Comparison of ENCODE assay signal across 12 cellular contexts in genomic region chr7:155455776-155456516, GRCh38. TPM values are rescaled to one million over a fixed set of nuclear protein-coding genes. Genes with fewer than 3 reads are reported as not detected.
A peak's percentile ranks its signal among the peaks of the same experiment; 100 is the strongest.
DNase-seq lines count a peak whose midpoint lies in the region; ATAC-seq and TF ChIP-seq lines count a peak whose summit lies in the region.
"Had no signal": no experiment of that assay in that cellular context is flagged by ENCODE, and none has a peak within 500 bp of the region (broad histone marks: within the 10 kb centered on the region; RNA-seq: fewer than 3 reads in every experiment).

No MANE protein-coding gene starts in this region.

- peak overlapping the region; percentile 76 for H3K18ac ChIP-seq in neuronal stem cell (ENCODE audit: low read length)

- no peak overlapping the region for H3K4ac ChIP-seq in neuronal stem cell (ENCODE audit: low read length)

- H3K36me3 Mint-ChIP-seq in Calu3 (ENCODE audit: insufficient read depth, unreplicated experiment) = peaks cover 40% of the 10 kb centered on the region
- H3K36me3 Mint-ChIP-seq in brain = no peaks in the 10 kb centered on the region

- H3K4me2 ChIP-seq in HCT116 (ENCODE audit: low read length) (peak overlapping the region; percentile 92), neuronal stem cell (ENCODE audit: insufficient read depth, low read length, poor library complexity, severe bottlenecking) (no peak overlapping the region)

- H3K27ac ChIP-seq in HCT116 (ENCODE audit: low read depth, low read length) (no peak overlapping the region), neuronal stem cell (replicated peaks; ENCODE audit: low read length) (no peak overlapping the region), testis (no peak overlapping the region)

- H3K4me3 Mint-ChIP-seq in Calu3 (ENCODE audit: low read depth, unreplicated experiment) = peak overlapping the region; percentile 86
- H3K4me3 Mint-ChIP-seq in brain = peak overlapping the region; percentile 85 to 88 (median 86)

- intact Hi-C loops in Calu3 (cut with micrococcal nuclease; ENCODE audit: unreplicated experiment) = no loop called here
- intact Hi-C loops in HCT116 (cut with micrococcal nuclease) = no loop called here
- intact Hi-C loops in testis (cut with DNase I; ENCODE audit: low total_unique reads) = no loop called here

- H4K91ac ChIP-seq in neuronal stem cell (ENCODE audit: low read depth, low read length, poor library complexity) = no peak overlapping the region

- H2AK5ac ChIP-seq in neuronal stem cell (ENCODE audit: low read depth, low read length) = no peak overlapping the region

- H2AFZ ChIP-seq in HCT116 (ENCODE audit: low read depth, low read length, poor library complexity, severe bottlenecking) (peak overlapping the region; percentile 100), neuronal stem cell (ENCODE audit: low read length) (peak overlapping the region; percentile 37)

- H2BK15ac ChIP-seq in neuronal stem cell (ENCODE audit: low read length) = no peak overlapping the region

- H3K27me3 Mint-ChIP-seq in Calu3 (ENCODE audit: unreplicated experiment) = peaks cover 88% of the 10 kb centered on the region
- peaks cover 95% of the 10 kb centered on the region for H3K27me3 Mint-ChIP-seq in brain

- no peaks in the 10 kb centered on the region for H3K9me3 ChIP-seq in HCT116 (ENCODE audit: control insufficient read depth in 1 of 2, insufficient read depth in 1 of 2, low read depth in 1 of 2, low read length in 2 of 2)
- H3K9me3 ChIP-seq in neuronal stem cell (replicated peaks in 1 of 2; ENCODE audit: control insufficient read depth in 2 of 2, insufficient read depth in 1 of 2, low read depth in 1 of 2, low read length in 2 of 2) = peaks cover 0 to 4% of the 10 kb centered on the region in 2 donors
- H3K9me3 ChIP-seq in testis = no peaks in the 10 kb centered on the region

- H3K4me1 ChIP-seq in HCT116 (ENCODE audit: control insufficient read depth in 1 of 2, insufficient read depth in 2 of 2, low read length in 2 of 2) = peaks cover 0 to 12% of the 10 kb centered on the region in 2 experiments; a peak in 3 of 4 replicates
- H3K4me1 ChIP-seq in neuronal stem cell (ENCODE audit: control insufficient read depth in 2 of 2, insufficient read depth in 1 of 2, low read depth in 1 of 2, low read length in 2 of 2) = peaks cover 0 to 24% of the 10 kb centered on the region in 2 donors
- H3K4me1 ChIP-seq in testis = peaks cover 22% of the 10 kb centered on the region

- H3K79me2 ChIP-seq in HCT116 (ENCODE audit: insufficient read depth, low read length) = no peaks in the 10 kb centered on the region

- DNase-seq in Calu3 (no peak), HCT116 (ENCODE audit: low read depth, low spot score) (no peak), neuronal stem cell (ENCODE audit: low spot score) (no peak), testis (no peak), GM03348 (ENCODE audit: low spot score) (no peak), NCI-H2107 (lab: John Stamatoyannopoulos, UW) (no peak)
- DNase-seq: mesenchymal stem cell, NCI-H2029 treated with DMSO at 0.1 percent for 48 hours had no signal

- peak overlapping the region; percentile 53 to 66 for H3K4me3 ChIP-seq in HCT116 (replicated peaks in 1 of 2; ENCODE audit: low read depth in 1 of 2, low read length in 2 of 2)
- peak overlapping the region in 1 of 2 donors; percentile 70 for H3K4me3 ChIP-seq in neuronal stem cell (ENCODE audit: low read length in 2 of 2)
- H3K4me3 ChIP-seq in testis = no peak overlapping the region
- H3K4me3 ChIP-seq: GM12878 had no signal

- H3K9me2 ChIP-seq in HCT116 (ENCODE audit: insufficient read depth) = no peaks in the 10 kb centered on the region

- no peak overlapping the region for H4K8ac ChIP-seq in neuronal stem cell (ENCODE audit: low read depth, low read length)

- H3K4me1 Mint-ChIP-seq in Calu3 (ENCODE audit: low read depth, unreplicated experiment) (peaks cover 20% of the 10 kb centered on the region), brain (peaks cover 45% of the 10 kb centered on the region)

- WGBS in neuronal stem cell (ENCODE audit: extremely low coverage in 2 of 2, insufficient read length in 2 of 2, insufficient replicate concordance in 1 of 2), 2 donors = no CpG with 5 or more reads among the region's 22 CpGs
- 8 to 10% methylated on average over 10 to 22 of the region's 22 CpGs for whole genome bisulfite sequencing in testis, 2 donors

- POLR2A ChIA-PET in HCT116 (lab: Charles Lee) = no interaction called here

- H3K36me3 ChIP-seq in HCT116 (ENCODE audit: control insufficient read depth in 1 of 2, insufficient read depth in 2 of 2, low read length in 2 of 2) (no peaks in the 10 kb centered on the region), neuronal stem cell (replicated peaks in 1 of 2; ENCODE audit: control insufficient read depth in 2 of 2, insufficient read depth in 2 of 2, low read length in 2 of 2) (peaks cover 0 to 22% of the 10 kb centered on the region in 2 donors), testis (ENCODE audit: low read depth, missing control alignments) (no peaks in the 10 kb centered on the region)

- no peaks in the 10 kb centered on the region for H3K9me3 Mint-ChIP-seq in Calu3 (ENCODE audit: low read depth, unreplicated experiment)
- peaks cover 0 to under 1% (median 0%) of the 10 kb centered on the region in 5 experiments for H3K9me3 Mint-ChIP-seq in brain

- no peak for ATAC-seq in HCT116
- ATAC-seq: esophagus mucosa, GM12878 had no signal

- no TSS peak for BruUV-seq in Calu3 (replicated peaks; lab: Mats Ljungman, UMichigan)
- BruUV-seq in HCT116 (replicated peaks; lab: Mats Ljungman, UMichigan) = no TSS peak

- no peaks in the 10 kb centered on the region for H3K27me3 ChIP-seq in HCT116 (ENCODE audit: insufficient read depth, low read length)
- peaks cover 57 to 98% (median 85%) of the 10 kb centered on the region in 3 experiments for H3K27me3 ChIP-seq in neuronal stem cell (ENCODE audit: control insufficient read depth in 3 of 3, insufficient read depth in 3 of 3, low read depth in 1 of 3, low read length in 3 of 3)
- peaks cover 11% of the 10 kb centered on the region for H3K27me3 ChIP-seq in testis

- no peak overlapping the region for H2BK120ac ChIP-seq in neuronal stem cell (ENCODE audit: low read depth, low read length)

- no peak overlapping the region for H3K9ac ChIP-seq in HCT116 (ENCODE audit: low read length)
- H3K9ac ChIP-seq in neuronal stem cell (ENCODE audit: low read depth, low read length, poor library complexity) = no peak overlapping the region

- RAD21 ChIA-PET in HCT116 (lab: Charles Lee; ENCODE audit: low non-redundant PET in 1 of 2, low total read pairs in 2 of 2, uncharacterized antibody in 2 of 2, unreplicated experiment in 2 of 2) = no interaction called here

- no peak for TF ChIP-seq RAD21 in HCT116 (IDR thresholded peaks at IDR 0.05; ENCODE audit: low read depth)

- H3K79me1 ChIP-seq in neuronal stem cell (ENCODE audit: low read depth, low read length) = no peaks in the 10 kb centered on the region

- no peak for TF ChIP-seq CTCF in Calu3 (IDR thresholded peaks at IDR 0.05; ENCODE audit: unreplicated experiment)
- TF ChIP-seq CTCF in HCT116 (IDR thresholded peaks at IDR 0.05 in 2 of 3, conservative IDR thresholded peaks at IDR 0.05 in 1 of 3; ENCODE audit: borderline replicate concordance in 1 of 3, insufficient read depth in 1 of 3, low read depth in 2 of 3, low read length in 2 of 3) = no peak
- no peak for TF ChIP-seq CTCF in brain (conservative IDR thresholded peaks at IDR 0.05)
- TF ChIP-seq CTCF in testis (IDR thresholded peaks at IDR 0.05) = no peak

- H3K23ac ChIP-seq in neuronal stem cell (ENCODE audit: low read depth, low read length, poor library complexity) = peak overlapping the region; percentile 85

- TF ChIP-seq POLR2A in HCT116 (IDR thresholded peaks at IDR 0.05; ENCODE audit: borderline replicate concordance, extremely low read depth, insufficient read depth, insufficient read length) (no peak), testis (IDR thresholded peaks at IDR 0.05) (no peak)

- no peak overlapping the region for H3K14ac ChIP-seq in neuronal stem cell (ENCODE audit: low read length)

- CTCF ChIA-PET in Calu3 (lab: Charles Lee) (no interaction called here), HCT116 (lab: Charles Lee) (no interaction called here)

- no peak overlapping the region for H3K27ac Mint-ChIP-seq in Calu3 (ENCODE audit: unreplicated experiment)
- peak overlapping the region in 2 of 5 experiments; percentile 75 to 83 for H3K27ac Mint-ChIP-seq in brain

- H4K20me1 ChIP-seq in HCT116 (ENCODE audit: insufficient read depth) = no peaks in the 10 kb centered on the region

- H2BK12ac ChIP-seq in neuronal stem cell (ENCODE audit: low read length) = no peak overlapping the region

- H2BK5ac ChIP-seq in neuronal stem cell (ENCODE audit: low read length) = peak overlapping the region; percentile 13

TF ChIP-seq in HCT116, 20 proteins besides CTCF, POLR2A, EP300 and RAD21 (continues in another document):
- TF ChIP-seq, protein P1, sequence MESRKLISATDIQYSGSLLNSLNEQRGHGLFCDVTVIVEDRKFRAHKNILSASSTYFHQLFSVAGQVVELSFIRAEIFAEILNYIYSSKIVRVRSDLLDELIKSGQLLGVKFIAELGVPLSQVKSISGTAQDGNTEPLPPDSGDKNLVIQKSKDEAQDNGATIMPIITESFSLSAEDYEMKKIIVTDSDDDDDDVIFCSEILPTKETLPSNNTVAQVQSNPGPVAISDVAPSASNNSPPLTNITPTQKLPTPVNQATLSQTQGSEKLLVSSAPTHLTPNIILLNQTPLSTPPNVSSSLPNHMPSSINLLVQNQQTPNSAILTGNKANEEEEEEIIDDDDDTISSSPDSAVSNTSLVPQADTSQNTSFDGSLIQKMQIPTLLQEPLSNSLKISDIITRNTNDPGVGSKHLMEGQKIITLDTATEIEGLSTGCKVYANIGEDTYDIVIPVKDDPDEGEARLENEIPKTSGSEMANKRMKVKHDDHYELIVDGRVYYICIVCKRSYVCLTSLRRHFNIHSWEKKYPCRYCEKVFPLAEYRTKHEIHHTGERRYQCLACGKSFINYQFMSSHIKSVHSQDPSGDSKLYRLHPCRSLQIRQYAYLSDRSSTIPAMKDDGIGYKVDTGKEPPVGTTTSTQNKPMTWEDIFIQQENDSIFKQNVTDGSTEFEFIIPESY (IDR thresholded peaks at IDR 0.05; ENCODE audit: extremely low read depth, insufficient replicate concordance, low read length) = no peak
- TF ChIP-seq EZH2 (IDR thresholded peaks at IDR 0.05) (no peak), ZFX (IDR thresholded peaks at IDR 0.05) (no peak), JUND (IDR thresholded peaks at IDR 0.05) (no peak), SRF (IDR thresholded peaks at IDR 0.05; ENCODE audit: low read depth) (no peak), CBX3 (IDR thresholded peaks at IDR 0.05; ENCODE audit: low read depth) (no peak), SP1 (IDR thresholded peaks at IDR 0.05; ENCODE audit: low read depth) (no peak)

RNA-seq across cellular contexts. Expression of gene EN2, which starts 2.0 kb away (rescaled TPM):
- total RNA-seq in Calu3 (2022) = 3.2 TPM in 2 replicates
- 0.32 TPM for total RNA-seq in HCT116 (2021; ENCODE audit: unreplicated experiment)
- polyA plus RNA-seq in HCT116 (2012) = 0.11 and 0.16 TPM in 2 replicates
- 0.19 TPM for polyA plus RNA-seq in brain (ENCODE audit: insufficient read depth, low read depth, low replicate concordance)
- not detected for polyA plus RNA-seq in neuronal stem cell (2013, experiment 1 of 2)
- not detected for polyA plus RNA-seq in neuronal stem cell (2013, experiment 2 of 2)
- 1 to 10 TPM in 1 of 2 donors, under 1 TPM in 1; 0.81 to 1.6 TPM for total RNA-seq in testis
- 1.6 TPM for polyA plus RNA-seq in testis (ENCODE audit: insufficient read depth, low read depth, low replicate concordance)
- total RNA-seq: cardiac septum, esophagus mucosa, GM12878 had no signal
- polyA plus RNA-seq: GM12878 had no signal

Comparison
In these comparisons a context has a peak if more than half of its experiments do, and no peak if none do; other contexts are left out.
1. H3K4me3 ChIP-seq: peak in HCT116 (2 of 2); none in testis (0 of 2).